Comparison of ENCODE assay signal across 8 cellular contexts in the genomic region with DNA sequence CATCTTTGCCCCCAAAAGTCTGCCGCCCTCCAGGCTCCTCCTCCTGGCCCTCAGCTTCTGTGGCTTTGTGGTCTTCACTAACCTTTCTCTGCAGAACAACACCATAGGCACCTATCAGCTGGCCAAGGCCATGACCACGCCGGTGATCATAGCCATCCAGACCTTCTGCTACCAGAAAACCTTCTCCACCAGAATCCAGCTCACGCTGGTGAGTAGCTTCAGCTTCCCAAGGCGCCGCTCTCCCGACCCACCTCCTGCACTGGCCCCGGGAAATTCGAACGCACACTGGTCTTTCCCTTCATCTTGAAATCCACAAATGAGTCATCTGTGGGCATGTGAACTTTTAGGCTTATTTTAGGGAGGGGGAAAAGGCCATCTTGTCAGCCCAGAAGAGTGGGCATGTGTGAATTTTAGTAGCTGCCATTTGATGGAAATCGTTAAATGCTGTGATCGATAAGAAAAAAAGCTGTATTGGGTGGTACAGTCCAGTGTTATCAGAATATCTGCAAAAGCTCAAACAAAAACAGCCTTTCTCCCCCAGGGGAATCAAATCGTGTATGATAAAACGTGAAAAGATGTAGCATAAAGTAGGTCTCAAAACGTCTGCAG. TPM values are rescaled to one million over a fixed set of nuclear protein-coding genes. Genes with fewer than 3 reads are reported as not detected.
A peak's percentile ranks its signal among the peaks of the same experiment; 100 is the strongest.
DNase-seq lines count a peak whose midpoint lies in the region; ATAC-seq and TF ChIP-seq lines count a peak whose summit lies in the region.

No MANE protein-coding gene starts in this region.

- peak overlapping the region; percentile 85 for H3K4me3 ChIP-seq in endocrine pancreas (ENCODE audit: control insufficient read depth, insufficient read depth, low read length)

- no peaks in the 10 kb centered on the region for H3K9me3 Mint-ChIP-seq in activated CD4-positive, alpha-beta memory T cell treated with anti-CD3 and anti-CD28 coated beads, Interleukin-2, amount 10 ng/mL, durations not matched to agents 7 days and 5 days

- H3K4me3 Mint-ChIP-seq in activated CD4-positive, alpha-beta memory T cell treated with anti-CD3 and anti-CD28 coated beads, Interleukin-2, amount 10 ng/mL, durations not matched to agents 7 days and 5 days, result peak overlapping the region; percentile 95

- no peaks in the 10 kb centered on the region for H3K9me3 ChIP-seq in endocrine pancreas (ENCODE audit: control insufficient read depth, low read length)

- peak overlapping the region; percentile 80 for H3K27ac Mint-ChIP-seq in activated CD4-positive, alpha-beta memory T cell treated with anti-CD3 and anti-CD28 coated beads, Interleukin-2, amount 10 ng/mL, durations not matched to agents 7 days and 5 days

- DNase-seq in NCI-H2227 treated with DMSO at 0.1 percent for 48 hours (lab: John Stamatoyannopoulos, UW) (peak; percentile 52), lung microvascular endothelial cell (ENCODE audit: low read depth in 2 of 2) (peak; percentile 41 to 78)
- peak; percentile 49 for DNase-seq in activated CD4-positive, alpha-beta memory T cell treated with anti-CD3 and anti-CD28 coated beads, Interleukin-2, amount 10 ng/mL, durations not matched to agents 7 days and 5 days
- peak; percentile 2 for DNase-seq in stimulated activated CD8-positive, alpha-beta memory T cell treated with anti-CD3 and anti-CD28 coated beads, Interleukin-4, amount 100 ng/mL, for 24 hours (ENCODE audit: low read depth)

- TF ChIP-seq CTCF in 22Rv1 (IDR thresholded peaks at IDR 0.05), result no peak

- H3K4me1 ChIP-seq in endocrine pancreas (ENCODE audit: control insufficient read depth, insufficient read depth, low read length), result peaks cover 9% of the 10 kb centered on the region

- H3K4me1 Mint-ChIP-seq in activated CD4-positive, alpha-beta memory T cell treated with anti-CD3 and anti-CD28 coated beads, Interleukin-2, amount 10 ng/mL, durations not matched to agents 7 days and 5 days, result peaks cover 51% of the 10 kb centered on the region

- no peaks in the 10 kb centered on the region for H3K27me3 ChIP-seq in endocrine pancreas (ENCODE audit: control insufficient read depth, insufficient read depth, low read length)

- POLR2A ChIA-PET in activated CD4-positive, alpha-beta memory T cell treated with anti-CD3 and anti-CD28 coated beads, Interleukin-2, amount 10 ng/mL, durations not matched to agents 7 days and 5 days (lab: Charles Lee), result interaction anchor here (0.7 to 3.4 kb wide), 19 partner anchors 10 to 382 kb away, joined by 3 to 80 read pairs (median 4); partner anchors contain the start of genes MDM2 and RAP1B

- peak overlapping the region; percentile 42 for H3K9ac ChIP-seq in endocrine pancreas (ENCODE audit: control insufficient read depth, insufficient read depth, low read length)

- ATAC-seq in GM18502 (IDR thresholded peaks at IDR 0.05; ENCODE audit: poor library complexity, unreplicated experiment), result peak; percentile 41
- peak; percentile 22 for ATAC-seq in HG02973 (IDR thresholded peaks at IDR 0.05; ENCODE audit: unreplicated experiment)

- peak overlapping the region; percentile 60 for H3K27ac ChIP-seq in 22Rv1

- H3K36me3 Mint-ChIP-seq in activated CD4-positive, alpha-beta memory T cell treated with anti-CD3 and anti-CD28 coated beads, Interleukin-2, amount 10 ng/mL, durations not matched to agents 7 days and 5 days (ENCODE audit: low read depth), result peaks cover 21% of the 10 kb centered on the region

- no peaks in the 10 kb centered on the region for H3K27me3 Mint-ChIP-seq in activated CD4-positive, alpha-beta memory T cell treated with anti-CD3 and anti-CD28 coated beads, Interleukin-2, amount 10 ng/mL, durations not matched to agents 7 days and 5 days

- CTCF ChIA-PET in activated CD4-positive, alpha-beta memory T cell treated with anti-CD3 and anti-CD28 coated beads, Interleukin-2, amount 10 ng/mL, durations not matched to agents 7 days and 5 days (lab: Charles Lee), result interaction anchor here (0.7 to 3.0 kb wide), 5 partner anchors 15 to 627 kb away, joined by 3 to 29 read pairs (median 4); partner anchors contain the start of gene MDM2

- no peaks in the 10 kb centered on the region for H3K36me3 ChIP-seq in endocrine pancreas (ENCODE audit: control insufficient read depth, insufficient read depth, low read length)

RNA-seq across cellular contexts. Expression of gene SLC35E3, which starts 0.7 kb away (rescaled TPM):
- total RNA-seq in activated CD4-positive, alpha-beta memory T cell treated with anti-CD3 and anti-CD28 coated beads, Interleukin-2, amount 10 ng/mL, durations not matched to agents 7 days and 5 days, result 1 to 10 TPM; 8.2 to 8.8 TPM
- total RNA-seq in lung microvascular endothelial cell, result 2.0 and 2.8 TPM in 2 replicates

RNA-seq across cellular contexts. Expression of gene NUP107, which starts 59.9 kb away (rescaled TPM):
- total RNA-seq in activated CD4-positive, alpha-beta memory T cell treated with anti-CD3 and anti-CD28 coated beads, Interleukin-2, amount 10 ng/mL, durations not matched to agents 7 days and 5 days, result 10 to 100 TPM; 80.7 to 85.4 TPM
- total RNA-seq in lung microvascular endothelial cell, result 21.0 and 31.4 TPM in 2 replicates

Comparison
In these comparisons a context has a peak if more than half of its experiments do, and no peak if none do; other contexts are left out.
1. Peak in every context shown above with its lines: DNase-seq, ATAC-seq, H3K4me3 ChIP-seq and H3K27ac ChIP-seq.
2. DNase-seq: peak in every context shown above with its lines; median percentile 60 in lung microvascular endothelial cell; 52 in NCI-H2227 treated with DMSO at 0.1 percent for 48 hours; 49 in activated CD4-positive, alpha-beta memory T cell treated with anti-CD3 and anti-CD28 coated beads, Interleukin-2, amount 10 ng/mL, durations not matched to agents 7 days and 5 days; 2 in stimulated activated CD8-positive, alpha-beta memory T cell treated with anti-CD3 and anti-CD28 coated beads, Interleukin-4, amount 100 ng/mL, for 24 hours.